ENCODE assay signal across 8 cellular contexts in the genomic region with DNA sequence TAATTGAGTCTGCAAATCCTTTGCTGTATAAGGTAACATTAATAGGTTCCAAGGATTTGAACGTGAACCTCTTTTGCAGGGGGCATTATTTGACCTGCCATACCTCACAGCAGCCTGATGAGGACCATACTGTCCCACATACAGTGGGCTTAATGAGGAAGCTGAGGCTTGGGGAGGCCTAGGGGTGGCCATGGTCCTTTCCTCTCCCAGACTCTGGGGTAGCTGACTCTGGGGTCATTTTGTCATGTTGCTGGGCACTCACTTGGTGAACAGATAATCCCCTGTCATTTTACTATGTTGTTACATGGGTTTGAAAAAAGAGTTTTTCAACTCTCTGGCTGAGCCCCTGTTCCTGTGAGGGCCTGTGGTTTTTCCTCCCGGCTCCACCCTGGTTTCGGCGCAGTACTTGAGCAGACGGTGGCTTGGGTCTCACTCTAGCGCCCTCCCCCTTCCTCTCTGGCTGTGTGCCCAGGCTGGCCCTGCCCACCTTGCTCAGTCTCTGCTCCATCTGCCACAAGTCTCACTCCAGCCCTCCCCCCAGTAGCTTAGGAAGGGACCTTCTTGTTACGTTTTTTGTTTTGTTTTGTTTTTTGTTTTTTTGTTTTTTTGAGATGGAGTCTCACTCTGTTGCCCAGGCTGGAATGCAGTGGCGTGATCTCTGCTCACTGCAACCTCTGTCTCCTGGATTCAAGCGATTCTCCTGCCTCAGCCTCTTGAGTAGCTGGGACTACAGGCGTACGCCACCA. TPM values are rescaled to one million over a fixed set of nuclear protein-coding genes. Genes with fewer than 3 reads are reported as not detected.
DNase-seq lines count a peak whose midpoint lies in the region; ATAC-seq and TF ChIP-seq lines count a peak whose summit lies in the region.

No MANE protein-coding gene starts in this region.

- peaks cover 3% of the 10 kb centered on the region for H3K9me3 Mint-ChIP-seq in activated CD4-positive, alpha-beta T cell treated with anti-CD3 and anti-CD28 coated beads, Interleukin-2, amount 10 ng/mL, durations not matched to agents 7 days and 5 days

- H3K4me3 Mint-ChIP-seq in activated CD4-positive, alpha-beta T cell treated with anti-CD3 and anti-CD28 coated beads, Interleukin-2, amount 10 ng/mL, durations not matched to agents 7 days and 5 days: peak overlapping the region; percentile 73

- no TSS peak for BruUV-seq in OCI-LY7 (replicated peaks; lab: Mats Ljungman, UMichigan)

- no peaks in the 10 kb centered on the region for H3K36me3 ChIP-seq in OCI-LY7 (ENCODE audit: insufficient read depth, low read length)

- H3K4me3 ChIP-seq in GM12875 (ENCODE audit: low read depth, low read length) (peak overlapping the region; percentile 21), OCI-LY7 (ENCODE audit: low read depth, low read length, poor library complexity, severe bottlenecking) (no peak overlapping the region)

- H3K27ac Mint-ChIP-seq in activated CD4-positive, alpha-beta T cell treated with anti-CD3 and anti-CD28 coated beads, Interleukin-2, amount 10 ng/mL, durations not matched to agents 7 days and 5 days: peak overlapping the region; percentile 97

- H3K27me3 Mint-ChIP-seq in activated CD4-positive, alpha-beta T cell treated with anti-CD3 and anti-CD28 coated beads, Interleukin-2, amount 10 ng/mL, durations not matched to agents 7 days and 5 days: no peaks in the 10 kb centered on the region

- peaks cover 91% of the 10 kb centered on the region for H3K4me1 Mint-ChIP-seq in activated CD4-positive, alpha-beta T cell treated with anti-CD3 and anti-CD28 coated beads, Interleukin-2, amount 10 ng/mL, durations not matched to agents 7 days and 5 days

- H3K9me3 ChIP-seq in OCI-LY7 (ENCODE audit: low read length): no peaks in the 10 kb centered on the region

- no peak for TF ChIP-seq CTCF in GM12875 (IDR thresholded peaks at IDR 0.05; ENCODE audit: borderline replicate concordance, insufficient read depth, low read depth, low read length)
- no peak for TF ChIP-seq CTCF in OCI-LY7 (conservative IDR thresholded peaks at IDR 0.05; ENCODE audit: low read length)

- intact Hi-C loops in posterior vena cava (cut with DNase I) (no loop called here), OCI-LY7 (cut with micrococcal nuclease; ENCODE audit: unreplicated experiment) (no loop called here)

- no peak overlapping the region for H3K4me2 ChIP-seq in OCI-LY7 (ENCODE audit: low read length)

- peaks cover 53% of the 10 kb centered on the region for H3K36me3 Mint-ChIP-seq in activated CD4-positive, alpha-beta T cell treated with anti-CD3 and anti-CD28 coated beads, Interleukin-2, amount 10 ng/mL, durations not matched to agents 7 days and 5 days (ENCODE audit: low read depth)

- H4K20me1 ChIP-seq in OCI-LY7 (ENCODE audit: insufficient read depth, low read length): no peaks in the 10 kb centered on the region

- DNase-seq in NCI-H510A (lab: John Stamatoyannopoulos, UW): peak; percentile 67
- DNase-seq in activated CD4-positive, alpha-beta T cell treated with anti-CD3 and anti-CD28 coated beads, Interleukin-2, amount 10 ng/mL, durations not matched to agents 7 days and 5 days: peak; percentile 90
- peak; percentile 90 for DNase-seq in posterior vena cava (ENCODE audit: low spot score)
- no peak for DNase-seq in OCI-LY7 (ENCODE audit: low spot score)

- H3K9me2 ChIP-seq in OCI-LY7 (ENCODE audit: insufficient read depth, low read length): no peaks in the 10 kb centered on the region

- H3K27ac ChIP-seq in OCI-LY7 (ENCODE audit: low read depth, low read length, poor library complexity, severe bottlenecking): no peak overlapping the region

- POLR2A ChIA-PET in activated CD4-positive, alpha-beta T cell treated with anti-CD3 and anti-CD28 coated beads, Interleukin-2, amount 10 ng/mL, durations not matched to agents 7 days and 5 days (lab: Charles Lee): no interaction called here
- POLR2A ChIA-PET in OCI-LY7 (lab: Charles Lee): interaction anchor here (0.7 kb wide), 1 partner anchor 22 kb away, joined by 4 read pairs; no protein-coding TSS in a partner anchor

- CTCF ChIA-PET in activated CD4-positive, alpha-beta T cell treated with anti-CD3 and anti-CD28 coated beads, Interleukin-2, amount 10 ng/mL, durations not matched to agents 7 days and 5 days (lab: Charles Lee): interaction anchor here (1.2 to 7.1 kb wide), 9 partner anchors 9 to 39 kb away, joined by 3 to 60 read pairs (median 5); no protein-coding TSS in a partner anchor
- CTCF ChIA-PET in OCI-LY7 (lab: Charles Lee; ENCODE audit: unreplicated experiment): interaction anchor here (1.6 kb wide), 1 partner anchor 21 kb away, joined by 4 read pairs; no protein-coding TSS in a partner anchor

- H2AFZ ChIP-seq in OCI-LY7 (ENCODE audit: low read length): no peak overlapping the region

- H3K4me1 ChIP-seq in OCI-LY7 (ENCODE audit: insufficient read depth, low read length, poor library complexity, severe bottlenecking): peaks cover 33% of the 10 kb centered on the region

- peaks cover 5% of the 10 kb centered on the region; the same call in 1 of the 2 replicates for H3K79me2 ChIP-seq in OCI-LY7 (ENCODE audit: insufficient read depth, low read depth, low read length)

- ATAC-seq in HG02943 (IDR thresholded peaks at IDR 0.05; ENCODE audit: low read depth, unreplicated experiment) (peak; percentile 37), esophagus mucosa (peak; percentile 16), HG02973 (IDR thresholded peaks at IDR 0.05; ENCODE audit: unreplicated experiment) (no peak)

RNA-seq across cellular contexts. Expression of gene INPP4A, which starts 21.0 kb away (rescaled TPM):
- 100 to 1,000 TPM; 140 to 165 TPM for total RNA-seq in activated CD4-positive, alpha-beta T cell treated with anti-CD3 and anti-CD28 coated beads, Interleukin-2, amount 10 ng/mL, durations not matched to agents 7 days and 5 days
- total RNA-seq in esophagus mucosa (8.2 TPM), posterior vena cava (10 to 100 TPM; 31.5 to 42.9 TPM), OCI-LY7 (2022) (27.5 and 28.6 TPM in 2 replicates)
- 14.3 and 28.5 TPM in 2 replicates for total RNA-seq in OCI-LY7 (2014; rRNA removed; shearing (Covaris generic))
